In the genomic region with DNA sequence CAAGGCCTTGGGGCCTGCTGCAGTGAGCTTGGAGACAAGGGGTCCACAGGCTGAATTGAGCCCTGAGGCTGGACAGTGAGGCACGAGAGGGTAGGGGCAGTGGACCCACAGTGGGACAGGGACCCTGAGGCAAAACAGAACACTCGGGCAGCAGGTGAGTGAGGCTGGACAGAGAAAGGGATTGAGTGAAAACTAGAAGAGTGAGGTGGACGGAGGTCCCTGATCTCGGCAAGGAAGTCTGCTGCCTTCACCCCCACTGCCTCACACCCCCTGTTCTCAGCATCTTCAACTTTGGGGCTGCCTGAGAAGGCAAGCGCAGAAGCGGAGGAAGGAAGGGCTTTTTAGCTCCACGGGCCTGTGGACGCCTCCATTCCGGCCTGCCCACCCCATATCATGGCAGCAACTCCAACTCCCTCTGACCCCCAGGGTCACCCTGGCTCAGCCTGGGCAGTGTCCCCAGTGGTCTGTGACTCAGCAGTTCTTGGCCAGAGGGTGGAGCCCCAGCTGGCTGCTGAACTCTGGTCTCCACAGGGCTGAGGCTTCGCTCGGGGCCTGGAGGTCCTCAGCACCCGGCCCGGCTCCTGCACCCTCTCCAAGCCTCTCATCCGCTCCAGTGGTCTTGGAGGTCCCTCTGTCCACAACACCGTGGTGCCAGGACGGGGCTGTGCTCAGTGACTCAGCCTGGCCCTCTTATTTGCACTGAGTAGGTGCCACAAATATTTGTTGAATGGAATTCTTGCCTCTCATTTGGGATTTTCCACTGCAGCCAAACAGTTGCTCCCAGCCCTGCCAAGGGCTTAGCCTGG, we compare ENCODE assay signal across 9 cellular contexts.
A peak's percentile ranks its signal among the peaks of the same experiment; 100 is the strongest.
DNase-seq lines count a peak whose midpoint lies in the region; ATAC-seq, FAIRE-seq and TF ChIP-seq lines count a peak whose summit lies in the region.
"Had no signal": no experiment of that assay in that cellular context is flagged by ENCODE, and none has a peak within 500 bp of the region (broad histone marks: within the 10 kb centered on the region; RNA-seq: fewer than 3 reads in every experiment).

No MANE protein-coding gene starts in this region.

- H3K4me1 ChIP-seq in lower lobe of right lung (peaks cover 74% of the 10 kb centered on the region), uterus (peaks cover 0 to 12% of the 10 kb centered on the region in 2 donors)

- H3K27ac ChIP-seq in lower lobe of right lung = peak overlapping the region; percentile 27
- H3K27ac ChIP-seq in uterus = peak overlapping the region; percentile 2 to 16

- H3K9me3 ChIP-seq in lower lobe of right lung (no peaks in the 10 kb centered on the region), uterus (no peaks in the 10 kb centered on the region)

- H3K4me3 ChIP-seq in cardiac fibroblast (replicated peaks in 1 of 2; ENCODE audit: low read depth in 2 of 2, low read length in 2 of 2) (no peak overlapping the region), lower lobe of right lung (no peak overlapping the region), uterus (no peak overlapping the region)

- DNase-seq in Right ventricle myocardium inferior (ENCODE audit: missing footprints) (no peak), cardiac septum (ENCODE audit: low spot score) (no peak), cardiac fibroblast (ENCODE audit: low read depth in 2 of 2) (peak; percentile 60 to 61), lower lobe of right lung (no peak), uterus (peak; percentile 37 to 53), HTR-8/SVneo (ENCODE audit: insufficient read length, low spot score) (no peak)
- DNase-seq in stimulated activated CD4-positive, alpha-beta T cell treated with anti-CD3 and anti-CD28 coated beads, Interleukin-2, amount 100 ng/mL, for 48 hours = no peak
- DNase-seq: NCI-H2081 treated with DMSO at 0.1 percent for 48 hours had no signal

- no peaks in the 10 kb centered on the region for H3K36me3 ChIP-seq in lower lobe of right lung
- H3K36me3 ChIP-seq in uterus = no peaks in the 10 kb centered on the region

- FAIRE-seq in HTR-8/SVneo (lab: Jason Lieb, UNC) = no peak

- no peak for TF ChIP-seq POLR2A in uterus (IDR thresholded peaks at IDR 0.05)

- intact Hi-C loops in Right ventricle myocardium inferior (cut with DNase I) = no loop called here
- intact Hi-C loops in cardiac septum (cut with DNase I) = no loop called here
- intact Hi-C loops in lower lobe of right lung (cut with DNase I) = no loop called here
- intact Hi-C loops in uterus (cut with DNase I; ENCODE audit: low total_unique reads) = no loop called here

- H3K27me3 ChIP-seq in lower lobe of right lung (ENCODE audit: low read depth) (no peaks in the 10 kb centered on the region), uterus (no peaks in the 10 kb centered on the region)

- TF ChIP-seq CTCF in cardiac fibroblast (IDR thresholded peaks at IDR 0.05; ENCODE audit: low read depth, low read length) = no peak
- TF ChIP-seq CTCF in lower lobe of right lung (IDR thresholded peaks at IDR 0.05) = no peak
- no peak for TF ChIP-seq CTCF in uterus (IDR thresholded peaks at IDR 0.05)

- ATAC-seq in Right ventricle myocardium inferior = peak; percentile 62
- peak; percentile 45 to 48 for ATAC-seq in lower lobe of right lung
- ATAC-seq in HG03378 (IDR thresholded peaks at IDR 0.05; ENCODE audit: unreplicated experiment) = no peak

Comparison
In these comparisons a context has a peak if more than half of its experiments do, and no peak if none do; other contexts are left out.
1. DNase-seq: peak in cardiac fibroblast (2 of 2) and uterus (2 of 2); none in Right ventricle myocardium inferior (single experiment), cardiac septum (single experiment), lower lobe of right lung (single experiment), stimulated activated CD4-positive, alpha-beta T cell treated with anti-CD3 and anti-CD28 coated beads, Interleukin-2, amount 100 ng/mL, for 48 hours (0 of 2) and HTR-8/SVneo (single experiment).